ENCODE assay signal across 15 cellular contexts in the genomic region with DNA sequence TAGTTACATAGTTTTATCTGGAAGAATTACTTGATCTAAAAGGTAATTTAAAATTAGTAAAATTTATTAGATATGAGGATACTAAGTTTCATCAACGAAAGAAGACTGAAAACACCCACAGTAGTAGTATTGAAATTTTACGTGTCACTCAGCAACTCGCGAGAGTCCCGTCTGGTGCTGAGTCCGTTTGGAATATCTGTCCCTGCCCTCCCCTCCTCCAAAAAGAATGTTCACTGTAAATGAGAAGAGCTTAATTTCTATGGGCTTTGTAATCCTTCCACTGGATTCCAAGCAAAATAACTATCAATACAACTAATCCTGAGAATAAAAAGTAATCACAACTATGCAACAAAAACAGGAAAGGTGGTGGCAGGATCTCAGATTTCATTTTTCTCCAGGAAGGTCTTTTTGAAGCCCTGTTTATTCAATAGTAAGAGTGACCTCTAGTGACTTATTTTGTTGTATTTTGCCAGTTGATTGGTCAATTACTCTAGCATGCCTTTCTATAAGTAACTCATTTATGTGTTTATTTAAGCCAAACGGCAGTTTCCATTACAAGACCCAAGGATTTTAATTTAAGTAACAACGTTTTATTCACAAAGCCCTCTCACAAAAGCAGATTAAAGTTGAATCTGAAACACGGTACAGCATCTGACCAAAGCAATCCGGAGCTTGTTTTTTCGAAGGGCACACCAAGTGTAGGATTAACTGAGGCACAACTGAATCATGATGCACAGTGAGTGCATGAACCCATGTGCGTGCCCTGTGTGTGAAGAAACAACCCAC. TPM values are rescaled to one million over a fixed set of nuclear protein-coding genes. Genes with fewer than 3 reads are reported as not detected.
DNase-seq lines count a peak whose midpoint lies in the region; TF ChIP-seq lines count a peak whose summit lies in the region.
"Not testable (repeated sequence)": the region's sequence is repeated elsewhere in the genome, so short reads cannot be mapped to it uniquely, and the experiment has no call there.
"Had no signal": no experiment of that assay in that cellular context is flagged by ENCODE, and none has a peak within 500 bp of the region (broad histone marks: within the 10 kb centered on the region; RNA-seq: fewer than 3 reads in every experiment).

No MANE protein-coding gene starts in this region.

- H3K9me2 ChIP-seq in neural cell (ENCODE audit: insufficient read depth, low read length), result not testable (repeated sequence)

- peak overlapping the region; percentile 13 for H3K9ac ChIP-seq in endocrine pancreas (ENCODE audit: control insufficient read depth, insufficient read depth, low read length)
- H3K9ac ChIP-seq in iPS-18a (ENCODE audit: low read length); neural cell (ENCODE audit: low read length): not testable (repeated sequence)

- H3K27ac ChIP-seq in ACC112 (ENCODE audit: low read depth, low read length) (0 out of 2 replicates have a peak overlapping the region, but pooled peaks have one; percentile 30), spleen (peak overlapping the region in 5 of 8 donors; percentile 39 to 73 (median 53))
- not testable (repeated sequence) for H3K27ac ChIP-seq in iPS-18a (ENCODE audit: low read length); neural cell (ENCODE audit: low read length)

- not testable (repeated sequence) for H3K79me2 ChIP-seq in ACC112 (ENCODE audit: control insufficient read depth, insufficient read depth, low read length, unreplicated experiment); neural cell (replicated peaks; ENCODE audit: insufficient read depth, low read length)

- H3F3A ChIP-seq in neural cell (ENCODE audit: insufficient read depth, low read length, poor library complexity, severe bottlenecking), result not testable (repeated sequence)

- not testable (repeated sequence) for H3K27me3 ChIP-seq in ACC112 (ENCODE audit: insufficient read depth, low read length); endocrine pancreas (ENCODE audit: control insufficient read depth, insufficient read depth, low read length); neural cell (ENCODE audit: insufficient read depth, low read depth, low read length)
- peaks cover 12% of the 10 kb centered on the region for H3K27me3 ChIP-seq in iPS-18a (ENCODE audit: control insufficient read depth, insufficient read depth, low read length)
- peaks cover 0 to 29% (median 0%) of the 10 kb centered on the region in 7 donors for H3K27me3 ChIP-seq in spleen (replicated peaks in 1 of 7)

- H3K4me3 ChIP-seq in ACC112 (ENCODE audit: low read depth, low read length), result peak overlapping the region; percentile 81
- H3K4me3 ChIP-seq in endocrine pancreas (ENCODE audit: control insufficient read depth, insufficient read depth, low read length), result peak overlapping the region; percentile 64
- H3K4me3 ChIP-seq in iPS-18a (ENCODE audit: low read length), result peak overlapping the region; percentile 30
- peak overlapping the region; percentile 39 for H3K4me3 ChIP-seq in neural cell (ENCODE audit: low read length)
- H3K4me3 ChIP-seq in spleen, result peak overlapping the region in 4 of 8 donors; percentile 5 to 55 (median 20)

- not testable (repeated sequence) for H3K4me1 ChIP-seq in ACC112 (ENCODE audit: control insufficient read depth, insufficient read depth, low read length, unreplicated experiment); endocrine pancreas (ENCODE audit: control insufficient read depth, insufficient read depth, low read length); iPS-18a (ENCODE audit: control insufficient read depth, low read depth, low read length); spleen

- not testable (repeated sequence) for H3K9me3 ChIP-seq in endocrine pancreas (ENCODE audit: control insufficient read depth, low read length); iPS-18a (ENCODE audit: control insufficient read depth, low read depth, low read length); neural cell (ENCODE audit: low read length); spleen

- not testable (repeated sequence) for H3K4me2 ChIP-seq in neural cell (ENCODE audit: low read length)

- WGBS in spleen, 5 donors, result 37 to 47% (median 43%) methylated on average over 11 to 12 of the region's 12 CpGs

- peak overlapping the region; percentile 73 for H2AFZ ChIP-seq in ACC112 (ENCODE audit: low read length, unreplicated experiment)
- not testable (repeated sequence) for H2AFZ ChIP-seq in neural cell (ENCODE audit: low read depth, low read length)

- TF ChIP-seq RAD21 in neural cell (conservative IDR thresholded peaks at IDR 0.05), result peak; percentile 54

- H4K20me1 ChIP-seq in neural cell (ENCODE audit: insufficient read depth), result not testable (repeated sequence)

- TF ChIP-seq POLR2A in spleen (IDR thresholded peaks at IDR 0.05), result not testable (repeated sequence)

- TF ChIP-seq CTCF in neural cell (IDR thresholded peaks at IDR 0.05; ENCODE audit: poor library complexity, severe bottlenecking), result peak; percentile 50
- not testable (repeated sequence) for TF ChIP-seq CTCF in spleen (IDR thresholded peaks at IDR 0.05 in 8 of 11, conservative IDR thresholded peaks at IDR 0.05 in 3 of 11)

- H3K36me3 ChIP-seq in ACC112 (ENCODE audit: insufficient read depth, low read length); endocrine pancreas (ENCODE audit: control insufficient read depth, insufficient read depth, low read length); iPS-18a (ENCODE audit: control insufficient read depth, low read depth, low read length); neural cell (ENCODE audit: insufficient read depth, low read length); spleen: not testable (repeated sequence)

- TF ChIP-seq EP300 in neural cell (conservative IDR thresholded peaks at IDR 0.05; ENCODE audit: poor library complexity, severe bottlenecking), result not testable (repeated sequence)

- DNase-seq in HK-2 (ENCODE audit: unreplicated experiment) (peak; percentile 3), NCI-H748 (lab: John Stamatoyannopoulos, UW; ENCODE audit: unreplicated experiment) (peak; percentile 45), amniotic epithelial cell (ENCODE audit: low read depth) (peak; percentile 15)
- DNase-seq in spleen, result not testable (repeated sequence)

- intact Hi-C loops in spleen (cut with DNase I; ENCODE audit: low total_unique reads), result not testable (repeated sequence)

TF ChIP-seq in neural cell, 6 proteins besides CTCF, POLR2A, EP300 and RAD21:
- peak; percentile 54 for TF ChIP-seq SMC3 (conservative IDR thresholded peaks at IDR 0.05; ENCODE audit: poor library complexity)
TF ChIP-seq in neural cell: peak in this region for 1; not testable (repeated sequence) for 5.

RNA-seq across cellular contexts. Expression of gene CNTNAP3B, which starts 2.0 kb away (rescaled TPM):
- polyA plus RNA-seq in neural cell (9.7 and 12.6 TPM in 2 replicates), spleen (1 to 10 TPM; 1.6 to 2.3 (median 1.7) TPM)
- polyA minus RNA-seq in neural cell, result 11.0 and 16.4 TPM in 2 replicates
- total RNA-seq in spleen, result 10 to 100 TPM in 6 of 7 donors, 1 to 10 TPM in 1; 8.4 to 31.0 (median 16.7) TPM
- total RNA-seq: activated CD8-positive, alpha-beta memory T cell treated with anti-CD3 and anti-CD28 coated beads, Interleukin-2, amount 10 ng/mL, durations not matched to agents 7 days and 5 days had no signal

RNA-seq across cellular contexts. Expression of gene SPATA31A6, which starts 56.2 kb away (rescaled TPM):
- polyA plus RNA-seq in neural cell (not detected in 2 replicates), spleen (not detected)
- polyA minus RNA-seq in neural cell, result not detected in 2 replicates
- total RNA-seq in spleen, result not detected
- total RNA-seq: activated CD8-positive, alpha-beta memory T cell treated with anti-CD3 and anti-CD28 coated beads, Interleukin-2, amount 10 ng/mL, durations not matched to agents 7 days and 5 days; body of pancreas; lower leg skin; pancreas; PC-9; T-cell; upper lobe of right lung had no signal
- polyA plus RNA-seq: pancreas had no signal
